ENCODE assay signal across 11 cellular contexts in the genomic region with DNA sequence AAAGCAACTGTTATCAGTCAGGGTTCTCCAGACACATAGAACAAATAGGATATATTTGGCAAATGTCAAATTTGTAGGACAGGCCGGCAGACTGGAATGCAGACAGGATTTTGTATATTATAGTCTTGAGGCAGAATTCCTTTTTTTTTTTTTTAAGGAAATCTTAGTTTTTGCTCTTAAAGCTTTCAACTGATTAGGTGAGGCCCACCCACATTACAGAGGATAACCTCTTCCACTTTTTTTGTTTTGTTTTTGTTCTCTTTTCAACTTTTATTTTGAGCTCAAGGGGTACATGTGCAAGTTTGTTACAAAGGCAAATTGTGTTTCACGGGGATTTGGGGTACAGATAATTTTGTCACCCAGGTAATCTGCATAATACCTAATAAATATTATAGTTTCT.
"Had no signal": no experiment of that assay in that cellular context is flagged by ENCODE, and none has a peak within 500 bp of the region (broad histone marks: within the 10 kb centered on the region; RNA-seq: fewer than 3 reads in every experiment).

No MANE protein-coding gene starts in this region.

- H3K4me2 ChIP-seq: GM23338 had no signal

- H3K9me3 ChIP-seq: HAP-1 had no signal

- H3K4me3 ChIP-seq: GM23248, GM23338, HAP-1 had no signal

- H3K4me1 Mint-ChIP-seq: GM23338, H9 had no signal

- FAIRE-seq: H1, H54 had no signal

- H2AFZ ChIP-seq: GM23248, GM23338 had no signal

- H3K4me1 ChIP-seq: HAP-1 had no signal

- ATAC-seq: GM23338, HCT116 had no signal

- DNase-seq: GM23248, GOT3, H7, H9, HCEC 1CT, HFFc6 had no signal

- H3K27ac ChIP-seq: GM23248 had no signal

- H3K36me3 ChIP-seq: HAP-1 had no signal

- H3K27ac Mint-ChIP-seq: GM23338, H9, HFFc6 had no signal

- H3K9ac ChIP-seq: GM23248 had no signal

- H3K4me3 Mint-ChIP-seq: GM23338, H9, HFFc6 had no signal
